In the genomic region with DNA sequence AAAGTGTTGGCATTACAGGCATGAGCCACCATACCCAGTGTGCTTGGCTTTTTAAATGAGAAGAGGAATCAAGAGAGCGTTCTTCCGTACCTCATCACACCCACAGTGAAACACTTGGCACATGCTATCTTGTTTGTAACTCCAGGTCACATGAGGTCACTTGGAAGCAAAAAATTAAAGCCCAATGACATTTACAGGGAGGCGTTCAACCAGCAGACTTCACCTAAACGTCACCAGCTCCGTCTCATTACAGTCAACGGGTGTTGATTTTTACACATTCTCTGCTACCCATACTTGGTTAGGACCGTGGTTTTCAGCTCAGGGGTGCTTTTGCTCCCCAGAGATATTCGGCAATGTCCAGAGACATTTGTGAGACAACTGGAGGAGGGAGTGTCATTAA, we compare ENCODE assay signal across 12 cellular contexts.
DNase-seq lines count a peak whose midpoint lies in the region; ATAC-seq, FAIRE-seq and TF ChIP-seq lines count a peak whose summit lies in the region.
"Had no signal": no experiment of that assay in that cellular context is flagged by ENCODE, and none has a peak within 500 bp of the region (broad histone marks: within the 10 kb centered on the region; RNA-seq: fewer than 3 reads in every experiment).

No MANE protein-coding gene starts in this region.

- peak overlapping the region; percentile 37 for H3K4me3 Mint-ChIP-seq in activated T-helper 17 cell treated with anti-CD3 and anti-CD28 coated beads, Interleukin-2, amount 50 U/mL, for 72 hours

- H3K4me1 Mint-ChIP-seq in activated T-helper 17 cell treated with anti-CD3 and anti-CD28 coated beads, Interleukin-2, amount 50 U/mL, for 72 hours: peaks cover 42% of the 10 kb centered on the region

- TF ChIP-seq POLR2A in GM12891 (IDR thresholded peaks at IDR 0.05; ENCODE audit: low read depth, low read length) (no peak), HepG2 (IDR thresholded peaks at IDR 0.05; ENCODE audit: insufficient read depth in 1 of 2, low read depth in 2 of 2, low read length in 2 of 2) (no peak)

- POLR2A ChIA-PET in HepG2 (lab: Yijun Ruan, JAX): no interaction called here

- no peak for ATAC-seq in activated T-helper 17 cell treated with anti-CD3 and anti-CD28 coated beads, Interleukin-2, amount 50 U/mL, for 72 hours (replicated peaks)
- ATAC-seq in HepG2 (no peak), sciatic nerve (no peak)
- ATAC-seq: left lobe of liver had no signal

- TF ChIP-seq RAD21 in HepG2 (CRISPR knock-in tag; IDR thresholded peaks at IDR 0.05): no peak

- H3K9ac ChIP-seq in BLaER1 (peak overlapping the region; percentile 80), HepG2 (ENCODE audit: insufficient read depth, low read depth, low read length) (no peak overlapping the region)

- DNase-seq in GM12891 (ENCODE audit: insufficient read length, low spot score) (no peak), HepG2 (ENCODE audit: low spot score) (no peak), sciatic nerve (ENCODE audit: low spot score) (no peak), urothelium cell line (ENCODE audit: low spot score) (no peak), retina (no peak), GM10266 (ENCODE audit: extremely low spot score) (no peak)
- DNase-seq: NCI-H1092, NCI-H510A had no signal

- H2AFZ ChIP-seq in HepG2 (ENCODE audit: low read length): no peak overlapping the region

- no peaks in the 10 kb centered on the region for H3K9me3 Mint-ChIP-seq in activated T-helper 17 cell treated with anti-CD3 and anti-CD28 coated beads, Interleukin-2, amount 50 U/mL, for 72 hours

- H3K4me3 ChIP-seq in BLaER1 (peak overlapping the region; percentile 29; the same call in 1 of the 2 replicates), HepG2 (replicated peaks in 1 of 3; ENCODE audit: insufficient read depth in 1 of 3, low read depth in 2 of 3, low read length in 3 of 3) (no peak overlapping the region)

- CTCF ChIA-PET in HepG2 (lab: Yijun Ruan, JAX; ENCODE audit: low intra/inter-chr PET ratio, low total read pairs): no interaction called here

- FAIRE-seq in GM12891 (lab: Jason Lieb, UNC) (peak; percentile 81), HepG2 (lab: Jason Lieb, UNC) (no peak), urothelium cell line (lab: Jason Lieb, UNC) (no peak)

- H3K27me3 Mint-ChIP-seq in activated T-helper 17 cell treated with anti-CD3 and anti-CD28 coated beads, Interleukin-2, amount 50 U/mL, for 72 hours: no peaks in the 10 kb centered on the region

- H3K36me3 ChIP-seq in BLaER1 (no peaks in the 10 kb centered on the region; the same call in 1 of the 2 replicates), HepG2 (replicated peaks in 1 of 2; ENCODE audit: control insufficient read depth in 1 of 2, insufficient read depth in 2 of 2, low read length in 2 of 2) (no peaks in the 10 kb centered on the region)

- TF ChIP-seq CTCF in HepG2 (CRISPR knock-in tag; IDR thresholded peaks at IDR 0.05): no peak
- TF ChIP-seq CTCF in GM10266 (IDR thresholded peaks at IDR 0.05; ENCODE audit: control insufficient read depth, insufficient read depth, low read depth, missing control alignments): no peak

- peaks cover 95% of the 10 kb centered on the region for H3K4me1 ChIP-seq in BLaER1
- H3K4me1 ChIP-seq in HepG2 (ENCODE audit: insufficient read depth, low read length): no peaks in the 10 kb centered on the region

- in situ Hi-C loops in HepG2 (cut with HindIII; ENCODE audit: extremely low pct_ligation_motif_present, low pct_unique_long_range_greater_than_20kb): no loop called here

- no peaks in the 10 kb centered on the region for H3K36me3 Mint-ChIP-seq in activated T-helper 17 cell treated with anti-CD3 and anti-CD28 coated beads, Interleukin-2, amount 50 U/mL, for 72 hours (ENCODE audit: low read depth)

- H3K27ac ChIP-seq in BLaER1: peak overlapping the region; percentile 98
- H3K27ac ChIP-seq in HepG2 (ENCODE audit: extremely low read length, insufficient read depth, low read length): no peak overlapping the region
- H3K27ac ChIP-seq: C4-2B had no signal

- no peaks in the 10 kb centered on the region for H3K79me2 ChIP-seq in HepG2 (ENCODE audit: insufficient read depth, low read length)

- peak overlapping the region; percentile 60 for H3K27ac Mint-ChIP-seq in activated T-helper 17 cell treated with anti-CD3 and anti-CD28 coated beads, Interleukin-2, amount 50 U/mL, for 72 hours

- no peaks in the 10 kb centered on the region for H3K27me3 ChIP-seq in BLaER1
- H3K27me3 ChIP-seq in HepG2 (ENCODE audit: control insufficient read depth in 1 of 2, insufficient read depth in 2 of 2, low read length in 2 of 2): peaks cover 2 to 19% of the 10 kb centered on the region in 2 experiments; a peak in 4 of 5 replicates

- H3K9me3 ChIP-seq in BLaER1 (no peaks in the 10 kb centered on the region), HepG2 (ENCODE audit: low read length) (no peaks in the 10 kb centered on the region)

- WGBS in HepG2 (ENCODE audit: low lambda C conversion rate): 9% methylated on average over 8 of the region's 8 CpGs

- H4K20me1 ChIP-seq in BLaER1 (no peaks in the 10 kb centered on the region), HepG2 (ENCODE audit: insufficient read depth, low read length) (no peaks in the 10 kb centered on the region)

- no TSS peak for BruUV-seq in HepG2 (replicated peaks; lab: Mats Ljungman, UMichigan)

- no peak for TF ChIP-seq EP300 in HepG2 (IDR thresholded peaks at IDR 0.05; ENCODE audit: low read depth in 2 of 2, low read length in 2 of 2)
- no peak for TF ChIP-seq EP300 in HepG2 (CRISPR knock-in tag; IDR thresholded peaks at IDR 0.05; ENCODE audit: borderline replicate concordance)

- intact Hi-C loops in HepG2 (cut with micrococcal nuclease; ENCODE audit: unreplicated experiment) (no loop called here), sciatic nerve (cut with DNase I) (no loop called here)

- H3K4me2 ChIP-seq in BLaER1 (peak overlapping the region; percentile 84), HepG2 (ENCODE audit: low read depth, low read length) (no peak overlapping the region)

TF ChIP-seq in GM12891, 5 proteins besides CTCF, POLR2A, EP300 and RAD21:
- TF ChIP-seq PAX5 (IDR thresholded peaks at IDR 0.05; ENCODE audit: insufficient read depth, low read length, severe bottlenecking): no peak
- TF ChIP-seq POLR2AphosphoS5 (IDR thresholded peaks at IDR 0.05; ENCODE audit: low read depth, low read length): no peak
- TF ChIP-seq SPI1 (IDR thresholded peaks at IDR 0.05; ENCODE audit: low read depth, low read length): no peak
- no peak for TF ChIP-seq TAF1 (IDR thresholded peaks at IDR 0.05; ENCODE audit: low read depth, low read length)
- TF ChIP-seq POU2F2 (IDR thresholded peaks at IDR 0.05; ENCODE audit: low read depth, low read length): no peak

TF ChIP-seq in HepG2, 621 proteins besides CTCF, POLR2A, EP300 and RAD21:
- TF ChIP-seq ZBTB1 (CRISPR knock-in tag; IDR thresholded peaks at IDR 0.05; ENCODE audit: borderline replicate concordance) (no peak), MNT (IDR thresholded peaks at IDR 0.05) (peak; percentile 53)
TF ChIP-seq in HepG2: peak in this region for 1.
